ENCODE assay signal across 8 cellular contexts in genomic region chr5:71445523-71446154, GRCh38. TPM values are rescaled to one million over a fixed set of nuclear protein-coding genes. Genes with fewer than 3 reads are reported as not detected.
DNase-seq lines count a peak whose midpoint lies in the region; ATAC-seq, FAIRE-seq and TF ChIP-seq lines count a peak whose summit lies in the region.
"Not testable (repeated sequence)": the region's sequence is repeated elsewhere in the genome, so short reads cannot be mapped to it uniquely, and the experiment has no call there.

No MANE protein-coding gene starts in this region.

- H3K9ac ChIP-seq in Karpas-422 (ENCODE audit: low read length); endothelial cell of umbilical vein (replicated peaks; ENCODE audit: extremely low read depth, insufficient read depth, low read length); neural progenitor cell: not testable (repeated sequence)

- dilution Hi-C loops in endothelial cell of umbilical vein (cut with MboI; ENCODE audit: extremely low pct_ligation_motif_present, low sequenced_read_pairs) = not testable (repeated sequence)

- H3K4me1 Mint-ChIP-seq in Calu3 (ENCODE audit: low read depth, unreplicated experiment); neural progenitor cell; type B pancreatic cell (ENCODE audit: unreplicated experiment): not testable (repeated sequence)
- H3K4me1 Mint-ChIP-seq in activated T-helper 1 cell treated with anti-CD3 and anti-CD28 coated beads, Interleukin-12 subunit alpha, Interleukin-12 subunit beta, Interleukin-2, Interleukin-4 antibody, amounts not matched to agents 30 ng/mL and 10 ng/mL and 1 ng/mL, durations not matched to agents 14 hours and 24 hours and 36 hours (ENCODE audit: low read depth) = peaks cover 12% of the 10 kb centered on the region

- ATAC-seq in RWPE2 (ENCODE audit: low read depth) (peak; percentile 53), left lobe of liver (peak; percentile 73)

- H3K27ac ChIP-seq in Karpas-422 (ENCODE audit: low read length); RWPE2 (ENCODE audit: poor library complexity, severe bottlenecking); endothelial cell of umbilical vein (ENCODE audit: insufficient read depth, low read depth, low read length); neural progenitor cell: not testable (repeated sequence)

- peaks cover 27% of the 10 kb centered on the region for H3K4me1 ChIP-seq in Karpas-422 (ENCODE audit: low read length)
- H3K4me1 ChIP-seq in RWPE2 (ENCODE audit: insufficient read depth, poor library complexity, severe bottlenecking); endothelial cell of umbilical vein (ENCODE audit: control insufficient read depth, extremely low read depth, insufficient read depth, low read length); neural progenitor cell: not testable (repeated sequence)

- not testable (repeated sequence) for H3K36me3 Mint-ChIP-seq in Calu3 (ENCODE audit: insufficient read depth, unreplicated experiment); activated T-helper 1 cell treated with anti-CD3 and anti-CD28 coated beads, Interleukin-12 subunit alpha, Interleukin-12 subunit beta, Interleukin-2, Interleukin-4 antibody, amounts not matched to agents 30 ng/mL and 10 ng/mL and 1 ng/mL, durations not matched to agents 14 hours and 24 hours and 36 hours (ENCODE audit: low read depth); neural progenitor cell; type B pancreatic cell

- H3K4me3 ChIP-seq in Karpas-422 (ENCODE audit: low read length) (peak overlapping the region; percentile 51; the same call in 1 of the 2 replicates), neural progenitor cell (peak overlapping the region; percentile 38)
- not testable (repeated sequence) for H3K4me3 ChIP-seq in RWPE2 (ENCODE audit: severe bottlenecking); endothelial cell of umbilical vein (replicated peaks in 1 of 3; ENCODE audit: insufficient read depth in 1 of 3, low read depth in 1 of 3, low read length in 3 of 3)

- not testable (repeated sequence) for H3F3A ChIP-seq in neural progenitor cell (ENCODE audit: low read depth)

- H3K9me2 ChIP-seq in Karpas-422 (replicated peaks; ENCODE audit: insufficient read depth, low read length) = not testable (repeated sequence)

- BruUV-seq in Calu3 (replicated peaks; lab: Mats Ljungman, UMichigan); endothelial cell of umbilical vein (replicated peaks; lab: Mats Ljungman, UMichigan): not testable (repeated sequence)

- not testable (repeated sequence) for H2AFZ ChIP-seq in Karpas-422 (ENCODE audit: low read length); endothelial cell of umbilical vein (ENCODE audit: low read depth, low read length)
- peak overlapping the region; percentile 57 for H2AFZ ChIP-seq in neural progenitor cell (replicated peaks)

- CTCF ChIA-PET in Calu3 (lab: Charles Lee); endothelial cell of umbilical vein (lab: Charles Lee): not testable (repeated sequence)

- H3K4me3 Mint-ChIP-seq in Calu3 (ENCODE audit: low read depth, unreplicated experiment) (peak overlapping the region; percentile 62), neural progenitor cell (peak overlapping the region; percentile 82), type B pancreatic cell (peak overlapping the region; percentile 80)
- peak overlapping the region; percentile 51 for H3K4me3 Mint-ChIP-seq in activated T-helper 1 cell treated with anti-CD3 and anti-CD28 coated beads, Interleukin-12 subunit alpha, Interleukin-12 subunit beta, Interleukin-2, Interleukin-4 antibody, amounts not matched to agents 30 ng/mL and 10 ng/mL and 1 ng/mL, durations not matched to agents 14 hours and 24 hours and 36 hours

- POLR2A ChIA-PET in endothelial cell of umbilical vein (lab: Charles Lee) = not testable (repeated sequence)

- H3K4me2 ChIP-seq in Karpas-422 (ENCODE audit: low read depth, low read length, poor library complexity, severe bottlenecking) (peak overlapping the region; percentile 70), neural progenitor cell (peak overlapping the region; percentile 73)
- H3K4me2 ChIP-seq in endothelial cell of umbilical vein (ENCODE audit: insufficient read depth, low read length) = not testable (repeated sequence)

- H3K27me3 Mint-ChIP-seq in Calu3 (ENCODE audit: unreplicated experiment); neural progenitor cell (ENCODE audit: insufficient read depth, low read depth): not testable (repeated sequence)
- peaks cover 38% of the 10 kb centered on the region for H3K27me3 Mint-ChIP-seq in activated T-helper 1 cell treated with anti-CD3 and anti-CD28 coated beads, Interleukin-12 subunit alpha, Interleukin-12 subunit beta, Interleukin-2, Interleukin-4 antibody, amounts not matched to agents 30 ng/mL and 10 ng/mL and 1 ng/mL, durations not matched to agents 14 hours and 24 hours and 36 hours (ENCODE audit: insufficient read depth)
- peaks cover 52% of the 10 kb centered on the region for H3K27me3 Mint-ChIP-seq in type B pancreatic cell

- H3K9me3 ChIP-seq in Karpas-422 (ENCODE audit: low read length); RWPE2 (ENCODE audit: severe bottlenecking); endothelial cell of umbilical vein (replicated peaks; ENCODE audit: control insufficient read depth, insufficient read depth, low read length); neural progenitor cell (ENCODE audit: low read depth): not testable (repeated sequence)

- not testable (repeated sequence) for H3K9me1 ChIP-seq in endothelial cell of umbilical vein (replicated peaks; ENCODE audit: control insufficient read depth, extremely low read depth, insufficient read depth, low read length)

- TF ChIP-seq POLR2A in endothelial cell of umbilical vein (IDR thresholded peaks at IDR 0.05; ENCODE audit: low read depth, low read length) = not testable (repeated sequence)

- H4K20me1 ChIP-seq in Karpas-422 (ENCODE audit: insufficient read depth, low read depth, low read length); endothelial cell of umbilical vein (replicated peaks; ENCODE audit: control insufficient read depth, extremely low read depth, insufficient read depth, low read length); neural progenitor cell (ENCODE audit: low read depth): not testable (repeated sequence)

- intact Hi-C loops in Calu3 (cut with micrococcal nuclease; ENCODE audit: unreplicated experiment); activated T-helper 1 cell treated with anti-CD3 and anti-CD28 coated beads, Interleukin-12 subunit alpha, Interleukin-12 subunit beta, Interleukin-2, Interleukin-4 antibody, amounts not matched to agents 30 ng/mL and 10 ng/mL and 1 ng/mL, durations not matched to agents 14 hours and 24 hours and 36 hours (cut with micrococcal nuclease); endothelial cell of umbilical vein (cut with micrococcal nuclease): not testable (repeated sequence)

- H3K36me3 ChIP-seq in Karpas-422 (ENCODE audit: insufficient read depth, low read length); RWPE2 (ENCODE audit: low read depth); endothelial cell of umbilical vein (ENCODE audit: control insufficient read depth in 2 of 2, extremely low read depth in 1 of 2, insufficient read depth in 2 of 2, low read length in 2 of 2); neural progenitor cell: not testable (repeated sequence)

- H3K27me3 ChIP-seq in Karpas-422 (ENCODE audit: low read length) = not testable (repeated sequence)
- H3K27me3 ChIP-seq in RWPE2 (ENCODE audit: insufficient read depth, poor library complexity, severe bottlenecking) (peaks cover 36% of the 10 kb centered on the region), endothelial cell of umbilical vein (ENCODE audit: control insufficient read depth in 2 of 2, insufficient read depth in 2 of 2, low read length in 2 of 2) (peaks cover 16 to 41% of the 10 kb centered on the region in 2 experiments), neural progenitor cell (peaks cover 58% of the 10 kb centered on the region)

- TF ChIP-seq CTCF in Calu3 (IDR thresholded peaks at IDR 0.05; ENCODE audit: unreplicated experiment); RWPE2 (IDR thresholded peaks at IDR 0.05; ENCODE audit: poor library complexity, severe bottlenecking); endothelial cell of umbilical vein (IDR thresholded peaks at IDR 0.05; ENCODE audit: extremely low read depth in 1 of 2, insufficient read depth in 1 of 2, low read depth in 1 of 2, low read length in 2 of 2); neural progenitor cell (IDR thresholded peaks at IDR 0.05); type B pancreatic cell (conservative IDR thresholded peaks at IDR 0.05): not testable (repeated sequence)

- not testable (repeated sequence) for H3K27ac Mint-ChIP-seq in Calu3 (ENCODE audit: unreplicated experiment); activated T-helper 1 cell treated with anti-CD3 and anti-CD28 coated beads, Interleukin-12 subunit alpha, Interleukin-12 subunit beta, Interleukin-2, Interleukin-4 antibody, amounts not matched to agents 30 ng/mL and 10 ng/mL and 1 ng/mL, durations not matched to agents 14 hours and 24 hours and 36 hours; neural progenitor cell; type B pancreatic cell

- peak; percentile 44 for FAIRE-seq in endothelial cell of umbilical vein (lab: Jason Lieb, UNC)

- H3K9me3 Mint-ChIP-seq in Calu3 (ENCODE audit: low read depth, unreplicated experiment); activated T-helper 1 cell treated with anti-CD3 and anti-CD28 coated beads, Interleukin-12 subunit alpha, Interleukin-12 subunit beta, Interleukin-2, Interleukin-4 antibody, amounts not matched to agents 30 ng/mL and 10 ng/mL and 1 ng/mL, durations not matched to agents 14 hours and 24 hours and 36 hours; neural progenitor cell; type B pancreatic cell: not testable (repeated sequence)

- not testable (repeated sequence) for H3K79me2 ChIP-seq in Karpas-422 (ENCODE audit: low read length); endothelial cell of umbilical vein (ENCODE audit: control insufficient read depth, insufficient read depth, low read length); neural progenitor cell (ENCODE audit: low read depth)

- DNase-seq in Calu3 = peak; percentile 30
- not testable (repeated sequence) for DNase-seq in Karpas-422; RWPE2 (ENCODE audit: low spot score); activated T-helper 1 cell treated with anti-CD3 and anti-CD28 coated beads, Interleukin-12 subunit alpha, Interleukin-12 subunit beta, Interleukin-2, Interleukin-4 antibody, amounts not matched to agents 30 ng/mL and 10 ng/mL and 1 ng/mL, durations not matched to agents 14 hours and 24 hours and 36 hours (ENCODE audit: low spot score); type B pancreatic cell (ENCODE audit: extremely low spot score, unreplicated experiment)
- peak; percentile 34 for DNase-seq in endothelial cell of umbilical vein (ENCODE audit: low read depth, low spot score)
- DNase-seq in left lobe of liver (ENCODE audit: low spot score) = peak; percentile 75
- DNase-seq in neural progenitor cell (ENCODE audit: low spot score) = peak; percentile 45

RNA-seq across cellular contexts. Expression of gene BDP1, which starts 9.8 kb away (rescaled TPM):
- total RNA-seq in Calu3 (2022) (31.2 and 33.6 TPM in 2 replicates), endothelial cell of umbilical vein (25.2 and 27.5 TPM in 2 replicates), left lobe of liver (8.2 TPM), neural progenitor cell (ENCODE audit: low replicate concordance) (23.2 and 36.2 TPM in 2 replicates), type B pancreatic cell (ENCODE audit: low replicate concordance) (27.0 and 31.0 TPM in 2 replicates)
- total RNA-seq in Karpas-422 (2014; rRNA removed; shearing (Covaris generic); ENCODE audit: low replicate concordance) = 34.2 and 42.5 TPM in 2 replicates
- total RNA-seq in activated T-helper 1 cell treated with anti-CD3 and anti-CD28 coated beads, Interleukin-12 subunit alpha, Interleukin-12 subunit beta, Interleukin-2, Interleukin-4 antibody, amounts not matched to agents 30 ng/mL and 10 ng/mL and 1 ng/mL, durations not matched to agents 14 hours and 24 hours and 36 hours = 41.2 and 41.5 TPM in 2 replicates
- polyA plus RNA-seq in endothelial cell of umbilical vein = 3.7 and 4.5 TPM in 2 replicates
- polyA plus RNA-seq in endothelial cell of umbilical vein (2011; cell fraction: cytosol; rRNA removed) = 5.4 and 5.6 TPM in 2 replicates
- polyA plus RNA-seq in endothelial cell of umbilical vein (2011; cell fraction: nucleus; rRNA removed) = 21.6 and 28.9 TPM in 2 replicates
- polyA plus RNA-seq in endothelial cell of umbilical vein (2012) = 10.1 and 15.6 TPM in 2 replicates
- 18.0 and 19.5 TPM in 2 replicates for polyA minus RNA-seq in endothelial cell of umbilical vein
- 15.5 TPM for polyA minus RNA-seq in endothelial cell of umbilical vein (2011; cell fraction: cytosol; rRNA and poly(A)+ RNA removed)
- polyA minus RNA-seq in endothelial cell of umbilical vein (2011; cell fraction: nucleus; rRNA and poly(A)+ RNA removed) = 27.7 and 38.6 TPM in 2 replicates
